ENCODE assay signal across 16 cellular contexts in genomic region chr9:133887540-133888047, GRCh38.
DNase-seq lines count a peak whose midpoint lies in the region; ATAC-seq and TF ChIP-seq lines count a peak whose summit lies in the region.
"Had no signal": no experiment of that assay in that cellular context is flagged by ENCODE, and none has a peak within 500 bp of the region (broad histone marks: within the 10 kb centered on the region; RNA-seq: fewer than 3 reads in every experiment).

No MANE protein-coding gene starts in this region.

- peaks cover 65% of the 10 kb centered on the region for H3K4me1 Mint-ChIP-seq in glutamatergic neuron (ENCODE audit: low read depth, unreplicated experiment)
- H3K4me1 Mint-ChIP-seq: CD8-positive, alpha-beta memory T cell had no signal

- H3K4me2 ChIP-seq in neuronal stem cell (ENCODE audit: insufficient read depth, low read length, poor library complexity, severe bottlenecking) = no peak overlapping the region
- H3K4me2 ChIP-seq: PC-9 had no signal

- no peak overlapping the region for H4K8ac ChIP-seq in neuronal stem cell (ENCODE audit: low read depth, low read length)

- peak overlapping the region; percentile 50 for H2BK15ac ChIP-seq in neuronal stem cell (ENCODE audit: low read length)

- H3K18ac ChIP-seq in neuronal stem cell (ENCODE audit: low read length) = peak overlapping the region; percentile 88

- H3K27me3 ChIP-seq in H7 (ENCODE audit: control insufficient read depth, insufficient read depth, low read length) (no peaks in the 10 kb centered on the region), neuronal stem cell (ENCODE audit: control insufficient read depth in 3 of 3, insufficient read depth in 3 of 3, low read depth in 1 of 3, low read length in 3 of 3) (no peaks in the 10 kb centered on the region)
- H3K27me3 ChIP-seq: neutrophil had no signal

- H3K23ac ChIP-seq in neuronal stem cell (ENCODE audit: low read depth, low read length, poor library complexity) = peak overlapping the region; percentile 60

- peaks cover 55 to 59% of the 10 kb centered on the region in 2 donors for H3K4me1 ChIP-seq in neuronal stem cell (ENCODE audit: control insufficient read depth in 2 of 2, insufficient read depth in 1 of 2, low read depth in 1 of 2, low read length in 2 of 2)

- H3K4me3 ChIP-seq in H7 (ENCODE audit: insufficient read depth, low read depth, low read length) (no peak overlapping the region), neuronal stem cell (ENCODE audit: low read length in 2 of 2) (no peak overlapping the region)
- H3K4me3 ChIP-seq: mucosa of descending colon, PC-9, SK-N-MC had no signal

- no CpG with 5 or more reads among the region's 18 CpGs for WGBS in neuronal stem cell (ENCODE audit: extremely low coverage in 2 of 2, insufficient read length in 2 of 2, insufficient replicate concordance in 1 of 2), 2 donors

- peak overlapping the region; percentile 99 for H2AK5ac ChIP-seq in neuronal stem cell (ENCODE audit: low read depth, low read length)

- TF ChIP-seq CTCF in glutamatergic neuron (IDR thresholded peaks at IDR 0.05; ENCODE audit: partially characterized antibody, unreplicated experiment) = no peak

- H2BK120ac ChIP-seq in neuronal stem cell (ENCODE audit: low read depth, low read length) = peak overlapping the region; percentile 18

- H2BK12ac ChIP-seq in neuronal stem cell (ENCODE audit: low read length) = peak overlapping the region; percentile 76

- DNase-seq in H7 (peak; percentile 67), NCI-H69 (lab: John Stamatoyannopoulos, UW) (peak; percentile 90), glutamatergic neuron (peak; percentile 70), neuronal stem cell (ENCODE audit: low spot score) (no peak), amniotic stem cell (lab: John Stamatoyannopoulos, UW) (no peak), GF-D8 (lab: John Stamatoyannopoulos, UW) (no peak)
- DNase-seq: CD8-positive, alpha-beta memory T cell; foreskin melanocyte; mucosa of descending colon; NCI-H1436; NCI-H82; PC-9 had no signal

- peak overlapping the region; percentile 69 for H2BK5ac ChIP-seq in neuronal stem cell (ENCODE audit: low read length)

- peaks cover 11% of the 10 kb centered on the region for H3K79me1 ChIP-seq in neuronal stem cell (ENCODE audit: low read depth, low read length)

- H3K14ac ChIP-seq in neuronal stem cell (ENCODE audit: low read length) = peak overlapping the region; percentile 77

- H3K36me3 ChIP-seq in H7 (replicated peaks; ENCODE audit: control insufficient read depth, insufficient read depth, low read length) (no peaks in the 10 kb centered on the region), neuronal stem cell (replicated peaks in 1 of 2; ENCODE audit: control insufficient read depth in 2 of 2, insufficient read depth in 2 of 2, low read length in 2 of 2) (no peaks in the 10 kb centered on the region)
- H3K36me3 ChIP-seq: neutrophil had no signal

- peaks cover 31% of the 10 kb centered on the region for H3K27me3 Mint-ChIP-seq in glutamatergic neuron (ENCODE audit: unreplicated experiment)
- H3K27me3 Mint-ChIP-seq: CD8-positive, alpha-beta memory T cell had no signal

- H3K9ac ChIP-seq in neuronal stem cell (ENCODE audit: low read depth, low read length, poor library complexity) = peak overlapping the region; percentile 13

- H4K91ac ChIP-seq in neuronal stem cell (ENCODE audit: low read depth, low read length, poor library complexity) = peak overlapping the region; percentile 18

- H3K36me3 Mint-ChIP-seq in glutamatergic neuron (ENCODE audit: unreplicated experiment) = no peaks in the 10 kb centered on the region
- H3K36me3 Mint-ChIP-seq: activated naive CD4-positive, alpha-beta T cell treated with anti-CD3 and anti-CD28 coated beads, Interleukin-2, amount 50 U/mL, for 72 hours; CD8-positive, alpha-beta memory T cell had no signal

- H3K27ac Mint-ChIP-seq in glutamatergic neuron (ENCODE audit: unreplicated experiment) = peak overlapping the region; percentile 95

- peak overlapping the region; percentile 81 for H3K4me3 Mint-ChIP-seq in glutamatergic neuron (ENCODE audit: unreplicated experiment)
- H3K4me3 Mint-ChIP-seq: CD8-positive, alpha-beta memory T cell had no signal

- peaks cover 60% of the 10 kb centered on the region for H3K9me3 Mint-ChIP-seq in glutamatergic neuron (ENCODE audit: unreplicated experiment)
- H3K9me3 Mint-ChIP-seq: activated naive CD4-positive, alpha-beta T cell treated with anti-CD3 and anti-CD28 coated beads, Interleukin-2, amount 50 U/mL, for 72 hours; CD8-positive, alpha-beta memory T cell had no signal

- ATAC-seq in HG02973 (IDR thresholded peaks at IDR 0.05; ENCODE audit: unreplicated experiment) = no peak
- ATAC-seq: activated naive CD4-positive, alpha-beta T cell treated with anti-CD3 and anti-CD28 coated beads, Interleukin-2, amount 50 U/mL, for 72 hours had no signal

- H3K9me3 ChIP-seq in neuronal stem cell (replicated peaks in 1 of 2; ENCODE audit: control insufficient read depth in 2 of 2, insufficient read depth in 1 of 2, low read depth in 1 of 2, low read length in 2 of 2) = peaks cover 0 to 2% of the 10 kb centered on the region in 2 donors
- H3K9me3 ChIP-seq: mucosa of descending colon, neutrophil had no signal

- H2AFZ ChIP-seq in neuronal stem cell (ENCODE audit: low read length) = no peak overlapping the region
- H2AFZ ChIP-seq: PC-9 had no signal

- H3K4ac ChIP-seq in neuronal stem cell (ENCODE audit: low read length) = peak overlapping the region; percentile 37

- peak overlapping the region; percentile 63 for H3K27ac ChIP-seq in neuronal stem cell (replicated peaks; ENCODE audit: low read length)
- H3K27ac ChIP-seq: neutrophil, PC-9, SK-N-MC had no signal

Comparison
In these comparisons a context has a peak if more than half of its experiments do, and no peak if none do; other contexts are left out.
1. DNase-seq: peak in H7 (single experiment), NCI-H69 (single experiment) and glutamatergic neuron (single experiment); none in neuronal stem cell (single experiment), amniotic stem cell (single experiment) and GF-D8 (single experiment).